In genomic region chr11:47501095-47501494, GRCh38 we compare ENCODE assay signal across 1 cellular context.
TF ChIP-seq lines count a peak whose summit lies in the region.

No MANE protein-coding gene starts in this region.

TF ChIP-seq in GM12878, 131 proteins besides CTCF, POLR2A, EP300 and RAD21:
- TF ChIP-seq, protein P1, sequence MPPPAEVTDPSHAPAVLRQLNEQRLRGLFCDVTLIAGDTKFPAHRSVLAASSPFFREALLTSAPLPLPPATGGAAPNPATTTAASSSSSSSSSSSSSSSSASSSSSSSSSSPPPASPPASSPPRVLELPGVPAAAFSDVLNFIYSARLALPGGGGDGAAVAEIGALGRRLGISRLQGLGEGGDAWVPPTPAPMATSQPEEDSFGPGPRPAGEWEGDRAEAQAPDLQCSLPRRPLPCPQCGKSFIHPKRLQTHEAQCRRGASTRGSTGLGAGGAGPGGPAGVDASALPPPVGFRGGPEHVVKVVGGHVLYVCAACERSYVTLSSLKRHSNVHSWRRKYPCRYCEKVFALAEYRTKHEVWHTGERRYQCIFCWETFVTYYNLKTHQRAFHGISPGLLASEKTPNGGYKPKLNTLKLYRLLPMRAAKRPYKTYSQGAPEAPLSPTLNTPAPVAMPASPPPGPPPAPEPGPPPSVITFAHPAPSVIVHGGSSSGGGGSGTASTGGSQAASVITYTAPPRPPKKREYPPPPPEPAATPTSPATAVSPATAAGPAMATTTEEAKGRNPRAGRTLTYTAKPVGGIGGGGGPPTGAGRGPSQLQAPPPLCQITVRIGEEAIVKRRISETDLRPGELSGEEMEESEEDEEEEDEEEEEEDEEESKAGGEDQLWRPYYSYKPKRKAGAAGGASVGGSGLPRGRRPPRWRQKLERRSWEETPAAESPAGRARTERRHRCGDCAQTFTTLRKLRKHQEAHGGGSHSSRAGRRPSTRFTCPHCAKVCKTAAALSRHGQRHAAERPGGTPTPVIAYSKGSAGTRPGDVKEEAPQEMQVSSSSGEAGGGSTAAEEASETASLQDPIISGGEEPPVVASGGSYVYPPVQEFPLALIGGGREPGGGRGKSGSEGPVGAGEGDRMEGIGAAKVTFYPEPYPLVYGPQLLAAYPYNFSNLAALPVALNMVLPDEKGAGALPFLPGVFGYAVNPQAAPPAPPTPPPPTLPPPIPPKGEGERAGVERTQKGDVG (CRISPR knock-in tag; IDR thresholded peaks at IDR 0.05): no peak
